In the genomic region with DNA sequence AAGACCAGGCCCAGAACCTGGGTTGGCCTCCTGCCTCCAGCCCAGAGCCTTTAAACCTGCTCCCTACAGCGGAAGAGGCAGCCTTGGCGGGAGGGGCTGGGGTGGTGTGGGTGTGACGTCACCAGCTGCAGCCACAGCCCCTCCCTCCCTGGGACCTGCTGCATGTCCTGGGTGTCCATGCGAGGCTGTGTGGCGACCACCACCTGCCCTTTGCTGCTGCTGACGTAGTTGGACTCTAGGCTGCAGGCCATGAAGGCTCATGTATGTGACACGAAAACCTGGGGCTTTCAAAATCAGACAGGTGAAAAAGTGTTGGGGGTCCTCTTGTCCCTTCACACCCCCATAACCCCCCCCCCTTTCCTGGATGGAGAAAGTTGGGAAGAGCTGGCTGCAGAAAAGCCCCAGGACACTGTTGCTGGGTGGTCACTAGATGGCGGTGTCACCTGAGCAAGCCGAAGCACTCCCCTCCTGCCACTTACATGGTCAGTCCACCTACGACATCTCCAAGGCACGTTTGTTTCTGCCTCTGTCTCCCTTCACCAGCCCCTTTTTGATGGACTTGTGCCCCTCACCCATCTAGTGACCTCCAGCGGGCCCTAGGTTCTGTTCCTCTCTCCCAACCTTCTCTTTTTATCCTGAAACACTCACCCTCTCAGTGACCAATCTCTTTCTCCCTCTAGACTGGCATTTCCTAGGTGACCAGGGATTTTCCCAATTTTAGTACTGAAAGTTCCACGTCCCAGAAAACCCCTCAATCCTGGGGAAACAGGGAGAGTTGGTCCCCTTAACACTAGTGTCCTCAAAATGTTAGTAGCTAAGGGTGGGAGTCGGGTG, we compare ENCODE assay signal across 1 cellular context.
TF ChIP-seq lines count a peak whose summit lies in the region.

No MANE protein-coding gene starts in this region.

TF ChIP-seq in K562, 482 proteins besides CTCF, POLR2A, EP300 and RAD21 (continued from another document and continues in another):
- TF ChIP-seq ZBTB40 (IDR thresholded peaks at IDR 0.05) (no peak), ZBTB40 (CRISPR knock-in tag; IDR thresholded peaks at IDR 0.05) (no peak), ZNF707 (CRISPR knock-in tag; conservative IDR thresholded peaks at IDR 0.05) (no peak), JUND (IDR thresholded peaks at IDR 0.05; ENCODE audit: borderline replicate concordance, low read depth, low read length) (peak; percentile 30), JUND (tag; IDR thresholded peaks at IDR 0.05; ENCODE audit: borderline replicate concordance, low read depth, low read length) (0 out of 3 replicates have a peak, but pooled peaks have one; percentile 15), STAG1 (CRISPR knock-in tag; IDR thresholded peaks at IDR 0.05; ENCODE audit: borderline replicate concordance) (peak; percentile 61; the same call in 1 of the 2 replicates), ZKSCAN3 (CRISPR knock-in tag; IDR thresholded peaks at IDR 0.05) (no peak), ZNF121 (CRISPR knock-in tag; conservative IDR thresholded peaks at IDR 0.05) (no peak), MAZ (CRISPR knock-in tag; conservative IDR thresholded peaks at IDR 0.05 in 1 of 2, IDR thresholded peaks at IDR 0.05 in 1 of 2) (peak in 1 of 2 experiments; percentile 57; a peak in 2 of 4 replicates), ZNF699 (CRISPR knock-in tag; IDR thresholded peaks at IDR 0.05; ENCODE audit: insufficient replicate concordance) (no peak), SMAD3 (CRISPR knock-in tag; conservative IDR thresholded peaks at IDR 0.05) (no peak), SAP30 (IDR thresholded peaks at IDR 0.05; ENCODE audit: borderline replicate concordance, insufficient read depth, low read depth, low read length, poor library complexity, severe bottlenecking) (no peak), MTF1 (CRISPR knock-in tag; IDR thresholded peaks at IDR 0.05; ENCODE audit: borderline replicate concordance) (no peak), TBP (optimal IDR thresholded peaks at IDR 0.05; ENCODE audit: low read depth, low read length) (no peak), RCOR1 (IDR thresholded peaks at IDR 0.05; ENCODE audit: borderline replicate concordance in 1 of 2, low read depth in 2 of 2, low read length in 2 of 2) (no peak), PTRF (tag; IDR thresholded peaks at IDR 0.05) (no peak), PHF20 (IDR thresholded peaks at IDR 0.05; ENCODE audit: partially characterized antibody) (no peak), FOXJ2 (tag; IDR thresholded peaks at IDR 0.05) (0 out of 2 replicates have a peak, but pooled peaks have one; percentile 24), KLF10 (CRISPR knock-in tag; IDR thresholded peaks at IDR 0.05) (no peak), ZBTB26 (CRISPR knock-in tag; IDR thresholded peaks at IDR 0.05) (no peak), BMI1 (IDR thresholded peaks at IDR 0.05; ENCODE audit: low read length) (no peak), ATF7 (IDR thresholded peaks at IDR 0.05) (peak; percentile 93), KHSRP (IDR thresholded peaks at IDR 0.05) (no peak), ZNF3 (CRISPR knock-in tag; IDR thresholded peaks at IDR 0.05) (no peak), FOXK2 (conservative IDR thresholded peaks at IDR 0.05 in 1 of 2, IDR thresholded peaks at IDR 0.05 in 1 of 2; ENCODE audit: low read depth in 2 of 2) (0 out of 4 replicates have a peak, but pooled peaks of 1 of the 2 experiments have one; percentile 14), SMAD4 (CRISPR knock-in tag; conservative IDR thresholded peaks at IDR 0.05) (no peak), E2F3 (CRISPR knock-in tag; IDR thresholded peaks at IDR 0.05) (no peak)
- TF ChIP-seq, protein P1, sequence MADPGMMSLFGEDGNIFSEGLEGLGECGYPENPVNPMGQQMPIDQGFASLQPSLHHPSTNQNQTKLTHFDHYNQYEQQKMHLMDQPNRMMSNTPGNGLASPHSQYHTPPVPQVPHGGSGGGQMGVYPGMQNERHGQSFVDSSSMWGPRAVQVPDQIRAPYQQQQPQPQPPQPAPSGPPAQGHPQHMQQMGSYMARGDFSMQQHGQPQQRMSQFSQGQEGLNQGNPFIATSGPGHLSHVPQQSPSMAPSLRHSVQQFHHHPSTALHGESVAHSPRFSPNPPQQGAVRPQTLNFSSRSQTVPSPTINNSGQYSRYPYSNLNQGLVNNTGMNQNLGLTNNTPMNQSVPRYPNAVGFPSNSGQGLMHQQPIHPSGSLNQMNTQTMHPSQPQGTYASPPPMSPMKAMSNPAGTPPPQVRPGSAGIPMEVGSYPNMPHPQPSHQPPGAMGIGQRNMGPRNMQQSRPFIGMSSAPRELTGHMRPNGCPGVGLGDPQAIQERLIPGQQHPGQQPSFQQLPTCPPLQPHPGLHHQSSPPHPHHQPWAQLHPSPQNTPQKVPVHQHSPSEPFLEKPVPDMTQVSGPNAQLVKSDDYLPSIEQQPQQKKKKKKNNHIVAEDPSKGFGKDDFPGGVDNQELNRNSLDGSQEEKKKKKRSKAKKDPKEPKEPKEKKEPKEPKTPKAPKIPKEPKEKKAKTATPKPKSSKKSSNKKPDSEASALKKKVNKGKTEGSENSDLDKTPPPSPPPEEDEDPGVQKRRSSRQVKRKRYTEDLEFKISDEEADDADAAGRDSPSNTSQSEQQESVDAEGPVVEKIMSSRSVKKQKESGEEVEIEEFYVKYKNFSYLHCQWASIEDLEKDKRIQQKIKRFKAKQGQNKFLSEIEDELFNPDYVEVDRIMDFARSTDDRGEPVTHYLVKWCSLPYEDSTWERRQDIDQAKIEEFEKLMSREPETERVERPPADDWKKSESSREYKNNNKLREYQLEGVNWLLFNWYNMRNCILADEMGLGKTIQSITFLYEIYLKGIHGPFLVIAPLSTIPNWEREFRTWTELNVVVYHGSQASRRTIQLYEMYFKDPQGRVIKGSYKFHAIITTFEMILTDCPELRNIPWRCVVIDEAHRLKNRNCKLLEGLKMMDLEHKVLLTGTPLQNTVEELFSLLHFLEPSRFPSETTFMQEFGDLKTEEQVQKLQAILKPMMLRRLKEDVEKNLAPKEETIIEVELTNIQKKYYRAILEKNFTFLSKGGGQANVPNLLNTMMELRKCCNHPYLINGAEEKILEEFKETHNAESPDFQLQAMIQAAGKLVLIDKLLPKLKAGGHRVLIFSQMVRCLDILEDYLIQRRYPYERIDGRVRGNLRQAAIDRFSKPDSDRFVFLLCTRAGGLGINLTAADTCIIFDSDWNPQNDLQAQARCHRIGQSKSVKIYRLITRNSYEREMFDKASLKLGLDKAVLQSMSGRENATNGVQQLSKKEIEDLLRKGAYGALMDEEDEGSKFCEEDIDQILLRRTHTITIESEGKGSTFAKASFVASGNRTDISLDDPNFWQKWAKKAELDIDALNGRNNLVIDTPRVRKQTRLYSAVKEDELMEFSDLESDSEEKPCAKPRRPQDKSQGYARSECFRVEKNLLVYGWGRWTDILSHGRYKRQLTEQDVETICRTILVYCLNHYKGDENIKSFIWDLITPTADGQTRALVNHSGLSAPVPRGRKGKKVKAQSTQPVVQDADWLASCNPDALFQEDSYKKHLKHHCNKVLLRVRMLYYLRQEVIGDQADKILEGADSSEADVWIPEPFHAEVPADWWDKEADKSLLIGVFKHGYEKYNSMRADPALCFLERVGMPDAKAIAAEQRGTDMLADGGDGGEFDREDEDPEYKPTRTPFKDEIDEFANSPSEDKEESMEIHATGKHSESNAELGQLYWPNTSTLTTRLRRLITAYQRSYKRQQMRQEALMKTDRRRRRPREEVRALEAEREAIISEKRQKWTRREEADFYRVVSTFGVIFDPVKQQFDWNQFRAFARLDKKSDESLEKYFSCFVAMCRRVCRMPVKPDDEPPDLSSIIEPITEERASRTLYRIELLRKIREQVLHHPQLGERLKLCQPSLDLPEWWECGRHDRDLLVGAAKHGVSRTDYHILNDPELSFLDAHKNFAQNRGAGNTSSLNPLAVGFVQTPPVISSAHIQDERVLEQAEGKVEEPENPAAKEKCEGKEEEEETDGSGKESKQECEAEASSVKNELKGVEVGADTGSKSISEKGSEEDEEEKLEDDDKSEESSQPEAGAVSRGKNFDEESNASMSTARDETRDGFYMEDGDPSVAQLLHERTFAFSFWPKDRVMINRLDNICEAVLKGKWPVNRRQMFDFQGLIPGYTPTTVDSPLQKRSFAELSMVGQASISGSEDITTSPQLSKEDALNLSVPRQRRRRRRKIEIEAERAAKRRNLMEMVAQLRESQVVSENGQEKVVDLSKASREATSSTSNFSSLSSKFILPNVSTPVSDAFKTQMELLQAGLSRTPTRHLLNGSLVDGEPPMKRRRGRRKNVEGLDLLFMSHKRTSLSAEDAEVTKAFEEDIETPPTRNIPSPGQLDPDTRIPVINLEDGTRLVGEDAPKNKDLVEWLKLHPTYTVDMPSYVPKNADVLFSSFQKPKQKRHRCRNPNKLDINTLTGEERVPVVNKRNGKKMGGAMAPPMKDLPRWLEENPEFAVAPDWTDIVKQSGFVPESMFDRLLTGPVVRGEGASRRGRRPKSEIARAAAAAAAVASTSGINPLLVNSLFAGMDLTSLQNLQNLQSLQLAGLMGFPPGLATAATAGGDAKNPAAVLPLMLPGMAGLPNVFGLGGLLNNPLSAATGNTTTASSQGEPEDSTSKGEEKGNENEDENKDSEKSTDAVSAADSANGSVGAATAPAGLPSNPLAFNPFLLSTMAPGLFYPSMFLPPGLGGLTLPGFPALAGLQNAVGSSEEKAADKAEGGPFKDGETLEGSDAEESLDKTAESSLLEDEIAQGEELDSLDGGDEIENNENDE (IDR thresholded peaks at IDR 0.05; ENCODE audit: low read depth, low read length) = no peak
- TF ChIP-seq, protein P2, sequence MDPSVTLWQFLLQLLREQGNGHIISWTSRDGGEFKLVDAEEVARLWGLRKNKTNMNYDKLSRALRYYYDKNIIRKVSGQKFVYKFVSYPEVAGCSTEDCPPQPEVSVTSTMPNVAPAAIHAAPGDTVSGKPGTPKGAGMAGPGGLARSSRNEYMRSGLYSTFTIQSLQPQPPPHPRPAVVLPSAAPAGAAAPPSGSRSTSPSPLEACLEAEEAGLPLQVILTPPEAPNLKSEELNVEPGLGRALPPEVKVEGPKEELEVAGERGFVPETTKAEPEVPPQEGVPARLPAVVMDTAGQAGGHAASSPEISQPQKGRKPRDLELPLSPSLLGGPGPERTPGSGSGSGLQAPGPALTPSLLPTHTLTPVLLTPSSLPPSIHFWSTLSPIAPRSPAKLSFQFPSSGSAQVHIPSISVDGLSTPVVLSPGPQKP (CRISPR knock-in tag; IDR thresholded peaks at IDR 0.05) = no peak
